In genomic region chr1:87393437-87394085, GRCh38 we compare ENCODE assay signal across 24 cellular contexts.
DNase-seq lines count a peak whose midpoint lies in the region; ATAC-seq and TF ChIP-seq lines count a peak whose summit lies in the region.
"Had no signal": no experiment of that assay in that cellular context is flagged by ENCODE, and none has a peak within 500 bp of the region (broad histone marks: within the 10 kb centered on the region; RNA-seq: fewer than 3 reads in every experiment).

No MANE protein-coding gene starts in this region.

- H3K36me3 ChIP-seq in DOHH2 (ENCODE audit: control insufficient read depth, low read length): no peaks in the 10 kb centered on the region
- H3K36me3 ChIP-seq: heart right ventricle, stomach, tibial nerve had no signal

- H3F3A ChIP-seq in DOHH2 (ENCODE audit: control insufficient read depth, insufficient read depth): peaks cover 6% of the 10 kb centered on the region; the same call in 1 of the 2 replicates

- peaks cover 0 to 13% (median 3%) of the 10 kb centered on the region in 5 experiments for H3K9me3 Mint-ChIP-seq in brain
- no peaks in the 10 kb centered on the region for H3K9me3 Mint-ChIP-seq in activated CD4-positive, alpha-beta T cell treated with anti-CD3 and anti-CD28 coated beads, Interleukin-2, amount 10 ng/mL, durations not matched to agents 24 days and 14 days
- H3K9me3 Mint-ChIP-seq: activated CD4-positive, alpha-beta memory T cell treated with anti-CD3 and anti-CD28 coated beads for 36 hours; activated naive CD8-positive, alpha-beta T cell treated with anti-CD3 and anti-CD28 coated beads, Interleukin-2, amount 10 ng/mL, durations not matched to agents 7 days and 5 days; naive B cell had no signal

- DNase-seq in NAMALWA (ENCODE audit: low spot score): peak; percentile 76
- DNase-seq in activated CD4-positive, alpha-beta T cell treated with anti-CD3 and anti-CD28 coated beads, Interleukin-2, amount 50 U/mL, for 4 hours: no peak
- DNase-seq in activated CD4-positive, alpha-beta T cell treated with anti-CD3 and anti-CD28 coated beads, Interleukin-2, amount 10 ng/mL, durations not matched to agents 24 days and 14 days: no peak
- DNase-seq in AG20443 (ENCODE audit: low spot score): no peak
- DNase-seq: activated CD4-positive, alpha-beta memory T cell treated with anti-CD3 and anti-CD28 coated beads for 36 hours; activated effector memory CD4-positive, alpha-beta T cell treated with Interleukin-2 at 50 U/mL for 16 hours; activated naive CD8-positive, alpha-beta T cell treated with anti-CD3 and anti-CD28 coated beads, Interleukin-2, amount 10 ng/mL, durations not matched to agents 7 days and 5 days; cerebellar nuclear complex; heart right ventricle; KG1; naive B cell; NCI-H1694; NCI-H748 treated with DMSO at 0.1 percent for 48 hours; nucleus accumbens; stomach; SW 1271; T1000 had no signal

- peaks cover 32% of the 10 kb centered on the region for H3K4me1 Mint-ChIP-seq in brain
- no peaks in the 10 kb centered on the region for H3K4me1 Mint-ChIP-seq in activated CD4-positive, alpha-beta T cell treated with anti-CD3 and anti-CD28 coated beads, Interleukin-2, amount 10 ng/mL, durations not matched to agents 24 days and 14 days
- H3K4me1 Mint-ChIP-seq: activated naive CD8-positive, alpha-beta T cell treated with anti-CD3 and anti-CD28 coated beads, Interleukin-2, amount 10 ng/mL, durations not matched to agents 7 days and 5 days; WTC11 had no signal

- peak overlapping the region in 1 of 5 experiments; percentile 46 for H3K4me3 Mint-ChIP-seq in brain
- H3K4me3 Mint-ChIP-seq in activated CD4-positive, alpha-beta T cell treated with anti-CD3 and anti-CD28 coated beads, Interleukin-2, amount 10 ng/mL, durations not matched to agents 24 days and 14 days: no peak overlapping the region
- H3K4me3 Mint-ChIP-seq: activated CD4-positive, alpha-beta memory T cell treated with anti-CD3 and anti-CD28 coated beads for 36 hours; activated naive CD8-positive, alpha-beta T cell treated with anti-CD3 and anti-CD28 coated beads, Interleukin-2, amount 10 ng/mL, durations not matched to agents 7 days and 5 days; naive B cell; WTC11 had no signal

- no peaks in the 10 kb centered on the region for H3K79me2 ChIP-seq in DOHH2 (ENCODE audit: control insufficient read depth, low read length)

- no peaks in the 10 kb centered on the region for H3K9me2 ChIP-seq in DOHH2 (replicated peaks; ENCODE audit: control insufficient read depth, low read length)

- H3K27me3 ChIP-seq in DOHH2 (ENCODE audit: control insufficient read depth, low read length): no peaks in the 10 kb centered on the region
- H3K27me3 ChIP-seq: heart right ventricle, stomach, tibial nerve had no signal

- H3K27ac Mint-ChIP-seq in brain: peak overlapping the region in 4 of 5 experiments; percentile 63 to 85 (median 78)
- H3K27ac Mint-ChIP-seq in activated CD4-positive, alpha-beta T cell treated with anti-CD3 and anti-CD28 coated beads, Interleukin-2, amount 10 ng/mL, durations not matched to agents 24 days and 14 days: no peak overlapping the region
- H3K27ac Mint-ChIP-seq: activated CD4-positive, alpha-beta memory T cell treated with anti-CD3 and anti-CD28 coated beads for 36 hours; activated naive CD8-positive, alpha-beta T cell treated with anti-CD3 and anti-CD28 coated beads, Interleukin-2, amount 10 ng/mL, durations not matched to agents 7 days and 5 days; naive B cell; WTC11 had no signal

- intact Hi-C loops in activated CD4-positive, alpha-beta T cell treated with anti-CD3 and anti-CD28 coated beads, Interleukin-2, amount 10 ng/mL, durations not matched to agents 24 days and 14 days (cut with micrococcal nuclease): no loop called here

- no peaks in the 10 kb centered on the region for H3K9me3 ChIP-seq in DOHH2 (ENCODE audit: control insufficient read depth, insufficient read depth, low read length)
- H3K9me3 ChIP-seq: heart right ventricle, tibial nerve had no signal

- H4K20me1 ChIP-seq in DOHH2 (ENCODE audit: control insufficient read depth, insufficient read depth, low read depth, low read length): no peaks in the 10 kb centered on the region

- peak overlapping the region; percentile 58 for H3K4me3 ChIP-seq in DOHH2 (ENCODE audit: low read length)
- H3K4me3 ChIP-seq: heart right ventricle, stomach, tibial nerve had no signal

- peak overlapping the region; percentile 76 for H3K4me2 ChIP-seq in DOHH2 (ENCODE audit: low read length)

- TF ChIP-seq CTCF in DOHH2 (IDR thresholded peaks at IDR 0.05; ENCODE audit: low read depth, low read length, poor library complexity, severe bottlenecking) (no peak), brain (conservative IDR thresholded peaks at IDR 0.05) (no peak)

- peaks cover 89% of the 10 kb centered on the region for H3K4me1 ChIP-seq in DOHH2 (ENCODE audit: control insufficient read depth, low read length)

- ATAC-seq in GM18867 (IDR thresholded peaks at IDR 0.05; ENCODE audit: unreplicated experiment) (peak; percentile 76), GM18498 (IDR thresholded peaks at IDR 0.05; ENCODE audit: unreplicated experiment) (no peak)
- ATAC-seq: Right ventricle myocardium inferior had no signal

- H3K27me3 Mint-ChIP-seq in brain: peaks cover 3% of the 10 kb centered on the region
- H3K27me3 Mint-ChIP-seq in activated CD4-positive, alpha-beta T cell treated with anti-CD3 and anti-CD28 coated beads, Interleukin-2, amount 10 ng/mL, durations not matched to agents 24 days and 14 days: peaks cover 24% of the 10 kb centered on the region
- H3K27me3 Mint-ChIP-seq: activated CD4-positive, alpha-beta memory T cell treated with anti-CD3 and anti-CD28 coated beads for 36 hours had no signal

- no peaks in the 10 kb centered on the region for H3K36me3 Mint-ChIP-seq in brain
- no peaks in the 10 kb centered on the region for H3K36me3 Mint-ChIP-seq in activated CD4-positive, alpha-beta T cell treated with anti-CD3 and anti-CD28 coated beads, Interleukin-2, amount 10 ng/mL, durations not matched to agents 24 days and 14 days (ENCODE audit: low read depth)
- H3K36me3 Mint-ChIP-seq: activated CD4-positive, alpha-beta memory T cell treated with anti-CD3 and anti-CD28 coated beads for 36 hours; activated naive CD8-positive, alpha-beta T cell treated with anti-CD3 and anti-CD28 coated beads, Interleukin-2, amount 10 ng/mL, durations not matched to agents 7 days and 5 days; naive B cell; WTC11 had no signal

- H3K27ac ChIP-seq in DOHH2 (ENCODE audit: low read depth, low read length): peak overlapping the region; percentile 75
- H3K27ac ChIP-seq: heart right ventricle, stomach, tibial nerve had no signal
